ENCODE assay signal across 9 cellular contexts in the genomic region with DNA sequence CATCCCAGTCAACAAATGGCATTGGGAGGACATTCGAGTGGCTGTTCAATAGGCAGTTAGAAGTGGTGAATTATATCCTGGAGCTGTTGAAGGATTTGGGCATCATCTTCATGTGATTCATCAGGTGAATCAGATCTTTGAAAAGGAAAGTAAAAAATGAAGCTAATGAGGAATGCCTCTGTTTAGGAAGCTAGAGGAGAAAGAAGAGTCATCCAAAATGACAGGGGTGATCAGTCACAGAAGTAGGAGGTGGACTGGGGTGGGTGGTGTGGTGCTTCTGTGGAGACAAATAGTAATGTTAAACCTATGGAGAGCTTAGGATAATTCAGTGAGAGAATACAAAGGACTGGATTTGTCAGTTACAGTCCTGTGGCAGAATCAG. TPM values are rescaled to one million over a fixed set of nuclear protein-coding genes. Genes with fewer than 3 reads are reported as not detected.
DNase-seq lines count a peak whose midpoint lies in the region; ATAC-seq and TF ChIP-seq lines count a peak whose summit lies in the region.
"Had no signal": no experiment of that assay in that cellular context is flagged by ENCODE, and none has a peak within 500 bp of the region (broad histone marks: within the 10 kb centered on the region; RNA-seq: fewer than 3 reads in every experiment).

No MANE protein-coding gene starts in this region.

- H3K4ac ChIP-seq in mesendoderm (ENCODE audit: low read depth, low read length): no peak overlapping the region

- no peak overlapping the region for H3K56ac ChIP-seq in mesendoderm (ENCODE audit: low read length)

- H3K9ac ChIP-seq in mesendoderm (ENCODE audit: low read length): no peak overlapping the region

- no peaks in the 10 kb centered on the region for H3K9me3 ChIP-seq in OCI-LY7 (ENCODE audit: low read length)

- TF ChIP-seq CTCF in VCaP (conservative IDR thresholded peaks at IDR 0.05) (no peak), OCI-LY7 (conservative IDR thresholded peaks at IDR 0.05; ENCODE audit: low read length) (no peak)

- no peak for ATAC-seq in GM19328 (IDR thresholded peaks at IDR 0.05; ENCODE audit: unreplicated experiment)

- H2AFZ ChIP-seq in OCI-LY7 (ENCODE audit: low read length): no peak overlapping the region

- H3K23ac ChIP-seq in mesendoderm (ENCODE audit: low read length): no peak overlapping the region

- H3K4me2 ChIP-seq in OCI-LY7 (ENCODE audit: low read length) (no peak overlapping the region), mesendoderm (ENCODE audit: low read length) (no peak overlapping the region)

- H3K27ac ChIP-seq in VCaP (peak overlapping the region; percentile 30), OCI-LY7 (ENCODE audit: low read depth, low read length, poor library complexity, severe bottlenecking) (no peak overlapping the region), mesendoderm (ENCODE audit: low read depth, low read length) (no peak overlapping the region)

- no peaks in the 10 kb centered on the region for H3K27me3 ChIP-seq in mesendoderm (ENCODE audit: insufficient read depth, low read length, poor library complexity)

- WGBS in mesendoderm (ENCODE audit: extremely low coverage, insufficient coverage, low lambda C conversion rate): no CpG with 5 or more reads among the region's 1 CpG

- no peak overlapping the region for H2BK5ac ChIP-seq in mesendoderm (ENCODE audit: low read length)

- no peaks in the 10 kb centered on the region for H3K9me2 ChIP-seq in OCI-LY7 (ENCODE audit: insufficient read depth, low read length)

- H4K5ac ChIP-seq in mesendoderm (ENCODE audit: low read length): no peak overlapping the region

- H2BK15ac ChIP-seq in mesendoderm (replicated peaks; ENCODE audit: low read depth): no peak overlapping the region

- H2AK5ac ChIP-seq in mesendoderm (ENCODE audit: low read length): no peak overlapping the region

- H4K8ac ChIP-seq in mesendoderm (ENCODE audit: low read depth, low read length): no peak overlapping the region

- H3K79me1 ChIP-seq in mesendoderm (ENCODE audit: low read length): no peaks in the 10 kb centered on the region

- H3K79me2 ChIP-seq in OCI-LY7 (ENCODE audit: insufficient read depth, low read depth, low read length): peaks cover 11% of the 10 kb centered on the region; the same call in 1 of the 2 replicates
- peaks cover 9% of the 10 kb centered on the region for H3K79me2 ChIP-seq in mesendoderm (ENCODE audit: control insufficient read depth, insufficient read depth, low read length)

- no peaks in the 10 kb centered on the region for H3K4me1 ChIP-seq in OCI-LY7 (ENCODE audit: insufficient read depth, low read length, poor library complexity, severe bottlenecking)
- peaks cover 3% of the 10 kb centered on the region for H3K4me1 ChIP-seq in mesendoderm (ENCODE audit: control insufficient read depth, low read depth, low read length)

- POLR2A ChIA-PET in OCI-LY7 (lab: Charles Lee): interaction anchor here (0.5 to 1.6 kb wide), 8 partner anchors 10 to 145 kb away, joined by 3 to 8 read pairs (median 4); no protein-coding TSS in a partner anchor

- H4K20me1 ChIP-seq in OCI-LY7 (ENCODE audit: insufficient read depth, low read length): no peaks in the 10 kb centered on the region

- CTCF ChIA-PET in OCI-LY7 (lab: Charles Lee; ENCODE audit: unreplicated experiment): no interaction called here

- H2BK120ac ChIP-seq in mesendoderm (ENCODE audit: low read depth, low read length): no peak overlapping the region

- no TSS peak for BruUV-seq in OCI-LY7 (replicated peaks; lab: Mats Ljungman, UMichigan)

- H3K4me3 ChIP-seq in OCI-LY7 (ENCODE audit: low read depth, low read length, poor library complexity, severe bottlenecking) (no peak overlapping the region), mesendoderm (ENCODE audit: low read length) (no peak overlapping the region)

- H3K18ac ChIP-seq in mesendoderm (ENCODE audit: low read length): no peak overlapping the region

- H3K36me3 ChIP-seq in OCI-LY7 (ENCODE audit: insufficient read depth, low read length) (no peaks in the 10 kb centered on the region), mesendoderm (ENCODE audit: control insufficient read depth, insufficient read depth, low read length) (no peaks in the 10 kb centered on the region)

- intact Hi-C loops in OCI-LY7 (cut with micrococcal nuclease; ENCODE audit: unreplicated experiment): no loop called here

- DNase-seq in A172 (ENCODE audit: low spot score): peak; percentile 78
- peak; percentile 96 for DNase-seq in ELR (ENCODE audit: low read depth)
- DNase-seq in glomerular visceral epithelial cell (ENCODE audit: extremely low spot score): peak; percentile 67
- DNase-seq in putamen (ENCODE audit: low spot score): no peak
- DNase-seq in OCI-LY7 (ENCODE audit: low spot score): no peak
- no peak for DNase-seq in mesendoderm
- DNase-seq: KBM-7 had no signal

RNA-seq across cellular contexts. Expression of gene DIP2B, which starts 32.7 kb away (rescaled TPM):
- total RNA-seq in A172 (2014; rRNA removed; shearing (Covaris generic)): 23.1 and 25.0 TPM in 2 replicates
- 17.0 TPM in 2 replicates for total RNA-seq in OCI-LY7 (2014; rRNA removed; shearing (Covaris generic))
- total RNA-seq in OCI-LY7 (2022): 22.3 and 24.1 TPM in 2 replicates
- 10.4 TPM for polyA plus RNA-seq in mesendoderm (2013, experiment 1 of 2)
- polyA plus RNA-seq in mesendoderm (2013, experiment 2 of 2): 10.4 TPM

Comparison
In these comparisons a context has a peak if more than half of its experiments do, and no peak if none do; other contexts are left out.
1. DNase-seq: peak in A172 (single experiment), ELR (single experiment) and glomerular visceral epithelial cell (single experiment); none in putamen (single experiment), OCI-LY7 (single experiment) and mesendoderm (single experiment).